ENCODE assay signal across 18 cellular contexts in genomic region chr1:165837838-165838364, GRCh38. TPM values are rescaled to one million over a fixed set of nuclear protein-coding genes. Genes with fewer than 3 reads are reported as not detected.
DNase-seq lines count a peak whose midpoint lies in the region; ATAC-seq and TF ChIP-seq lines count a peak whose summit lies in the region.
"Had no signal": no experiment of that assay in that cellular context is flagged by ENCODE, and none has a peak within 500 bp of the region (broad histone marks: within the 10 kb centered on the region; RNA-seq: fewer than 3 reads in every experiment).

No MANE protein-coding gene starts in this region.

- no peaks in the 10 kb centered on the region for H3K9me3 ChIP-seq in KOPT-K1 (ENCODE audit: insufficient read depth, low read length, poor library complexity, severe bottlenecking)

- H3K36me3 ChIP-seq in KOPT-K1 (ENCODE audit: insufficient read depth, low read length) = peaks cover 18% of the 10 kb centered on the region; the same call in 1 of the 2 replicates

- peak; percentile 62 for DNase-seq in dermis blood vessel endothelial cell
- DNase-seq in lung microvascular endothelial cell (ENCODE audit: low read depth in 2 of 2) = peak; percentile 62 to 75
- no peak for DNase-seq in NCI-H526 (lab: John Stamatoyannopoulos, UW)
- DNase-seq in NCI-H1092 treated with DMSO at 0.1 percent for 48 hours (lab: John Stamatoyannopoulos, UW) = no peak
- DNase-seq: DMS 273 treated with DMSO at 0.1 percent for 48 hours, GM23248, KG1, MM.1S, NCI-H1105 treated with DMSO at 0.1 percent for 48 hours, NCI-H2171, NCI-H446 treated with DMSO at 0.1 percent for 48 hours, NCI-H774, SHP77 had no signal

- H3K27ac ChIP-seq in C4-2B (peak overlapping the region; percentile 3; the same call in 1 of the 2 replicates), KOPT-K1 (ENCODE audit: low read depth, low read length, poor library complexity, severe bottlenecking) (peak overlapping the region; percentile 31)
- H3K27ac ChIP-seq: GM23248, HL-60 had no signal

- ATAC-seq in GM18519 (IDR thresholded peaks at IDR 0.05; ENCODE audit: low FRiP score, unreplicated experiment) = no peak
- ATAC-seq in GM21786 (IDR thresholded peaks at IDR 0.05; ENCODE audit: unreplicated experiment) = no peak

- TF ChIP-seq CTCF in C4-2B (conservative IDR thresholded peaks at IDR 0.05) = no peak

RNA-seq across cellular contexts. Expression of gene UCK2, which starts 10.5 kb away (rescaled TPM):
- total RNA-seq in dermis blood vessel endothelial cell = 84.7 and 86.3 TPM in 2 replicates
- total RNA-seq in lung microvascular endothelial cell = 50.8 and 53.4 TPM in 2 replicates

Comparison
In these comparisons a context has a peak if more than half of its experiments do, and no peak if none do; other contexts are left out.
1. DNase-seq: peak in dermis blood vessel endothelial cell (single experiment) and lung microvascular endothelial cell (2 of 2); none in NCI-H526 (0 of 2) and NCI-H1092 treated with DMSO at 0.1 percent for 48 hours (single experiment).